In genomic region chr10:58755688-58756087, GRCh38 we compare ENCODE assay signal across 10 cellular contexts.
DNase-seq lines count a peak whose midpoint lies in the region; ATAC-seq and TF ChIP-seq lines count a peak whose summit lies in the region.
"Had no signal": no experiment of that assay in that cellular context is flagged by ENCODE, and none has a peak within 500 bp of the region (broad histone marks: within the 10 kb centered on the region; RNA-seq: fewer than 3 reads in every experiment).

No MANE protein-coding gene starts in this region.

- POLR2A ChIA-PET in GM10248 (lab: Yijun Ruan, JAX), result no interaction called here

- H3K27me3 ChIP-seq in adipocyte (replicated peaks; ENCODE audit: control insufficient read depth, insufficient read depth, low read length) (no peaks in the 10 kb centered on the region), skeletal muscle tissue (ENCODE audit: control insufficient read depth in 3 of 3, insufficient read depth in 3 of 3, low read length in 3 of 3) (no peaks in the 10 kb centered on the region)

- peak overlapping the region; percentile 85 for H3K9ac ChIP-seq in adipocyte (ENCODE audit: low read length)
- peak overlapping the region; percentile 25 to 54 (median 51) for H3K9ac ChIP-seq in skeletal muscle tissue (ENCODE audit: low read depth in 1 of 3, low read length in 3 of 3)

- DNase-seq in GM10248 (ENCODE audit: extremely low spot score), result peak; percentile 9
- DNase-seq in adipocyte (ENCODE audit: low read depth), result peak; percentile 84
- no peak for DNase-seq in left ventricle myocardium superior
- no peak for DNase-seq in activated CD4-positive, CD25-positive, alpha-beta regulatory T cell treated with anti-CD3 and anti-CD28 coated beads, Interleukin-2, amount 50 U/mL, for 72 hours
- DNase-seq in central memory CD4-positive, alpha-beta T cell, result no peak
- no peak for DNase-seq in activated naive CD8-positive, alpha-beta T cell treated with anti-CD3 and anti-CD28 coated beads for 36 hours
- DNase-seq: activated CD4-positive, alpha-beta T cell treated with anti-CD3 and anti-CD28 coated beads, Interleukin-2, amount 10 ng/mL, durations not matched to agents 24 days and 14 days; NCI-H510A treated with DMSO at 0.1 percent for 48 hours had no signal

- H3K27me3 Mint-ChIP-seq in activated naive CD8-positive, alpha-beta T cell treated with anti-CD3 and anti-CD28 coated beads for 36 hours, result peaks cover 13% of the 10 kb centered on the region
- H3K27me3 Mint-ChIP-seq: activated CD4-positive, alpha-beta T cell treated with anti-CD3 and anti-CD28 coated beads, Interleukin-2, amount 10 ng/mL, durations not matched to agents 24 days and 14 days had no signal

- H3K4me1 ChIP-seq in adipocyte (ENCODE audit: control insufficient read depth, insufficient read depth, low read length), result peaks cover 62% of the 10 kb centered on the region
- peaks cover 12 to 31% (median 16%) of the 10 kb centered on the region in 3 donors for H3K4me1 ChIP-seq in skeletal muscle tissue (ENCODE audit: control insufficient read depth in 3 of 3, insufficient read depth in 3 of 3, low read length in 3 of 3)

- H3K36me3 ChIP-seq in adipocyte (ENCODE audit: control insufficient read depth, insufficient read depth, low read length, severe bottlenecking) (no peaks in the 10 kb centered on the region), skeletal muscle tissue (ENCODE audit: control insufficient read depth in 3 of 3, insufficient read depth in 3 of 3, low read length in 3 of 3) (no peaks in the 10 kb centered on the region)

- no peak for TF ChIP-seq CTCF in GM10248 (IDR thresholded peaks at IDR 0.05; ENCODE audit: control extremely low read depth, extremely low read depth, low read depth, missing control alignments)

- H3K9me3 ChIP-seq in adipocyte (ENCODE audit: control insufficient read depth, low read length) (no peaks in the 10 kb centered on the region), skeletal muscle tissue (ENCODE audit: control insufficient read depth in 3 of 3, low read length in 3 of 3) (no peaks in the 10 kb centered on the region)

- peak overlapping the region; percentile 74 for H3K27ac ChIP-seq in skeletal muscle tissue (ENCODE audit: low read depth, low read length)

- intact Hi-C loops in left ventricle myocardium superior (cut with micrococcal nuclease), result no loop called here

- peak; percentile 66 for ATAC-seq in left ventricle myocardium superior
- ATAC-seq in GM21529 (IDR thresholded peaks at IDR 0.05; ENCODE audit: unreplicated experiment), result no peak

- H3K4me1 Mint-ChIP-seq in activated naive CD8-positive, alpha-beta T cell treated with anti-CD3 and anti-CD28 coated beads for 36 hours, result no peaks in the 10 kb centered on the region

- H3K9me3 Mint-ChIP-seq in activated naive CD8-positive, alpha-beta T cell treated with anti-CD3 and anti-CD28 coated beads for 36 hours, result no peaks in the 10 kb centered on the region
- H3K9me3 Mint-ChIP-seq: activated CD4-positive, alpha-beta T cell treated with anti-CD3 and anti-CD28 coated beads, Interleukin-2, amount 10 ng/mL, durations not matched to agents 24 days and 14 days had no signal

- H3K27ac Mint-ChIP-seq in activated naive CD8-positive, alpha-beta T cell treated with anti-CD3 and anti-CD28 coated beads for 36 hours, result no peak overlapping the region
- H3K27ac Mint-ChIP-seq: activated CD4-positive, alpha-beta T cell treated with anti-CD3 and anti-CD28 coated beads, Interleukin-2, amount 10 ng/mL, durations not matched to agents 24 days and 14 days had no signal

- CTCF ChIA-PET in GM10248 (lab: Yijun Ruan, JAX), result no interaction called here

- H3K4me3 ChIP-seq in adipocyte (ENCODE audit: low read length), result peak overlapping the region; percentile 80
- peak overlapping the region; percentile 17 to 52 (median 41) for H3K4me3 ChIP-seq in skeletal muscle tissue (ENCODE audit: low read length in 3 of 3)

- no peak overlapping the region for H3K4me3 Mint-ChIP-seq in activated naive CD8-positive, alpha-beta T cell treated with anti-CD3 and anti-CD28 coated beads for 36 hours

- H3K36me3 Mint-ChIP-seq in activated naive CD8-positive, alpha-beta T cell treated with anti-CD3 and anti-CD28 coated beads for 36 hours, result no peaks in the 10 kb centered on the region

Comparison
In these comparisons a context has a peak if more than half of its experiments do, and no peak if none do; other contexts are left out.
1. DNase-seq: peak in GM10248 (single experiment) and adipocyte (single experiment); none in left ventricle myocardium superior (single experiment), activated CD4-positive, CD25-positive, alpha-beta regulatory T cell treated with anti-CD3 and anti-CD28 coated beads, Interleukin-2, amount 50 U/mL, for 72 hours (single experiment), central memory CD4-positive, alpha-beta T cell (single experiment) and activated naive CD8-positive, alpha-beta T cell treated with anti-CD3 and anti-CD28 coated beads for 36 hours (single experiment).